23 cellular contexts compared by ENCODE assay signal in the genomic region with DNA sequence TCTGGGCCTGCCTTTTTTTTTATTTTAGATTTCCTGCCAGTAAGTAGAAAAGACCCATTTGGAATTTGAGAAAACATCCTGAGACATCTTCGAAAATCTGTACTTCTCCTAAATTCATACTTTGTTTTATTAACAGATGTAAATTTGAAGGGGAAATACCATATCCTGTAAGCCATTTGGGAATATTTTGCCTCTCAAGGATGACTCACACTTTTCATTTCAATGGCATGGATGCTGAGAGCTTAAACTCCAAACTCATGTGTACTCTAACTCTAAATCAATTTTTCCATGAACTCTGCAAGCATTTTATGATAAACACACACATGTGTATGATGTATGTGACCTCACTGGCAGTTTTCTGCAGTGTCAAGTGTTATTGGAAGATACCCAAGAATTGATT.
DNase-seq lines count a peak whose midpoint lies in the region; ATAC-seq and TF ChIP-seq lines count a peak whose summit lies in the region.
"Had no signal": no experiment of that assay in that cellular context is flagged by ENCODE, and none has a peak within 500 bp of the region (broad histone marks: within the 10 kb centered on the region; RNA-seq: fewer than 3 reads in every experiment).

No MANE protein-coding gene starts in this region.

- H3K27me3 Mint-ChIP-seq in activated CD8-positive, alpha-beta memory T cell treated with anti-CD3 and anti-CD28 coated beads, Interleukin-2, amount 10 ng/mL, durations not matched to agents 7 days and 5 days: no peaks in the 10 kb centered on the region
- H3K27me3 Mint-ChIP-seq: activated naive CD8-positive, alpha-beta T cell had no signal

- no peaks in the 10 kb centered on the region for H3K4me1 Mint-ChIP-seq in activated CD8-positive, alpha-beta memory T cell treated with anti-CD3 and anti-CD28 coated beads, Interleukin-2, amount 10 ng/mL, durations not matched to agents 7 days and 5 days
- H3K4me1 Mint-ChIP-seq: CD14-positive monocyte had no signal

- H2AFZ ChIP-seq in ACC112 (ENCODE audit: low read length, unreplicated experiment) (no peak overlapping the region), GM23248 (no peak overlapping the region)

- no peaks in the 10 kb centered on the region for H3K27me3 ChIP-seq in ACC112 (ENCODE audit: insufficient read depth, low read length)
- no peaks in the 10 kb centered on the region for H3K27me3 ChIP-seq in GM23248 (replicated peaks; ENCODE audit: insufficient read depth)
- H3K27me3 ChIP-seq in adipocyte (replicated peaks; ENCODE audit: control insufficient read depth, insufficient read depth, low read length): no peaks in the 10 kb centered on the region
- H3K27me3 ChIP-seq: foreskin keratinocyte, right lobe of liver had no signal

- H3K9me3 ChIP-seq in GM23248 (ENCODE audit: low read depth) (no peaks in the 10 kb centered on the region), adipocyte (ENCODE audit: control insufficient read depth, low read length) (no peaks in the 10 kb centered on the region)
- H3K9me3 ChIP-seq: left ventricle myocardium inferior, right lobe of liver had no signal

- H3K79me2 ChIP-seq in ACC112 (ENCODE audit: control insufficient read depth, insufficient read depth, low read length, unreplicated experiment) (no peaks in the 10 kb centered on the region), GM23248 (ENCODE audit: insufficient read depth) (no peaks in the 10 kb centered on the region)

- H3K9ac ChIP-seq in GM23248: no peak overlapping the region
- no peak overlapping the region for H3K9ac ChIP-seq in adipocyte (ENCODE audit: low read length)

- no peak for ATAC-seq in activated CD8-positive, alpha-beta memory T cell treated with anti-CD3 and anti-CD28 coated beads, Interleukin-2, amount 10 ng/mL, durations not matched to agents 7 days and 5 days
- ATAC-seq: foreskin keratinocyte, right lobe of liver had no signal

- no peak overlapping the region for H3K4me3 Mint-ChIP-seq in activated CD8-positive, alpha-beta memory T cell treated with anti-CD3 and anti-CD28 coated beads, Interleukin-2, amount 10 ng/mL, durations not matched to agents 7 days and 5 days
- H3K4me3 Mint-ChIP-seq: activated naive CD8-positive, alpha-beta T cell; CD14-positive monocyte; endodermal cell; neural crest cell had no signal

- 4 to 13% methylated on average over 1 of the region's 1 CpG for WGBS in GM23248 (ENCODE audit: low coverage in 1 of 2, low lambda C conversion rate in 2 of 2, missing lambda C conversion rate in 2 of 2), 2 experiments

- CTCF ChIA-PET in activated CD8-positive, alpha-beta memory T cell treated with anti-CD3 and anti-CD28 coated beads, Interleukin-2, amount 10 ng/mL, durations not matched to agents 7 days and 5 days (lab: Charles Lee): no interaction called here

- no peaks in the 10 kb centered on the region for H3K36me3 Mint-ChIP-seq in activated CD8-positive, alpha-beta memory T cell treated with anti-CD3 and anti-CD28 coated beads, Interleukin-2, amount 10 ng/mL, durations not matched to agents 7 days and 5 days
- H3K36me3 Mint-ChIP-seq: activated naive CD8-positive, alpha-beta T cell; CD14-positive monocyte had no signal

- in situ Hi-C loops in GM23248 (cut with MboI): no loop called here

- H3K9me2 ChIP-seq in GM23248 (ENCODE audit: insufficient read depth): no peaks in the 10 kb centered on the region; the same call in 1 of the 2 replicates

- TF ChIP-seq CTCF in foreskin fibroblast (IDR thresholded peaks at IDR 0.05; ENCODE audit: low read depth, low read length): no peak

- DNase-seq in GM23248 (peak; percentile 51), adipocyte (ENCODE audit: low read depth) (peak; percentile 62), foreskin fibroblast (peak; percentile 14 to 61), COR-L47 (lab: John Stamatoyannopoulos, UW) (no peak), amygdala (lab: John Stamatoyannopoulos, UW) (no peak), ecto neural progenitor cell (ENCODE audit: low spot score) (no peak)
- DNase-seq in activated CD8-positive, alpha-beta memory T cell treated with anti-CD3 and anti-CD28 coated beads, Interleukin-2, amount 10 ng/mL, durations not matched to agents 7 days and 5 days: no peak
- DNase-seq: ACHN; activated CD4-positive, alpha-beta T cell treated with anti-CD3 and anti-CD28 coated beads for 48 hours; endodermal cell; foreskin keratinocyte; GOT3; hippocampal formation; left ventricle myocardium inferior; NCI-H524; posterior cingulate gyrus; right lobe of liver; RPMI8226; T-helper 2 cell had no signal

- peak overlapping the region; percentile 24; the same call in 1 of the 2 replicates for H3K27ac ChIP-seq in ACC112 (ENCODE audit: low read depth, low read length)
- H3K27ac ChIP-seq in GM23248: no peak overlapping the region
- H3K27ac ChIP-seq: foreskin keratinocyte, left ventricle myocardium inferior, right lobe of liver had no signal

- peaks cover 22% of the 10 kb centered on the region for H3K4me1 ChIP-seq in ACC112 (ENCODE audit: control insufficient read depth, insufficient read depth, low read length, unreplicated experiment)
- H3K4me1 ChIP-seq in GM23248 (ENCODE audit: insufficient read depth): peaks cover 13% of the 10 kb centered on the region; the same call in 1 of the 2 replicates
- H3K4me1 ChIP-seq in adipocyte (ENCODE audit: control insufficient read depth, insufficient read depth, low read length): peaks cover 16% of the 10 kb centered on the region
- H3K4me1 ChIP-seq: foreskin keratinocyte, left ventricle myocardium inferior, right lobe of liver had no signal

- no peaks in the 10 kb centered on the region for H4K20me1 ChIP-seq in GM23248 (ENCODE audit: insufficient read depth)

- H3K4me3 ChIP-seq in ACC112 (ENCODE audit: low read depth, low read length) (no peak overlapping the region; the same call in 1 of the 2 replicates), GM23248 (no peak overlapping the region), adipocyte (ENCODE audit: low read length) (no peak overlapping the region), foreskin fibroblast (ENCODE audit: low read depth in 1 of 2, low read length in 2 of 2) (no peak overlapping the region)
- H3K4me3 ChIP-seq: left ventricle myocardium inferior, right lobe of liver had no signal

- H3K9me3 Mint-ChIP-seq in activated CD8-positive, alpha-beta memory T cell treated with anti-CD3 and anti-CD28 coated beads, Interleukin-2, amount 10 ng/mL, durations not matched to agents 7 days and 5 days (ENCODE audit: low read depth): peaks cover 2% of the 10 kb centered on the region
- H3K9me3 Mint-ChIP-seq: CD14-positive monocyte, endodermal cell, neural crest cell had no signal

- H3K36me3 ChIP-seq in ACC112 (ENCODE audit: insufficient read depth, low read length) (no peaks in the 10 kb centered on the region), GM23248 (ENCODE audit: low read depth) (no peaks in the 10 kb centered on the region), adipocyte (ENCODE audit: control insufficient read depth, insufficient read depth, low read length, severe bottlenecking) (no peaks in the 10 kb centered on the region)
- H3K36me3 ChIP-seq: left ventricle myocardium inferior, right lobe of liver had no signal

- no peak overlapping the region for H3K27ac Mint-ChIP-seq in activated CD8-positive, alpha-beta memory T cell treated with anti-CD3 and anti-CD28 coated beads, Interleukin-2, amount 10 ng/mL, durations not matched to agents 7 days and 5 days
- H3K27ac Mint-ChIP-seq: activated naive CD8-positive, alpha-beta T cell; CD14-positive monocyte; endodermal cell had no signal

- no peak overlapping the region for H3K4me2 ChIP-seq in GM23248 (ENCODE audit: unreplicated experiment)

- H3F3A ChIP-seq in GM23248 (ENCODE audit: insufficient read depth): no peaks in the 10 kb centered on the region

Comparison
In these comparisons a context has a peak if more than half of its experiments do, and no peak if none do; other contexts are left out.
1. DNase-seq: peak in GM23248 (single experiment), adipocyte (single experiment) and foreskin fibroblast (2 of 2); none in COR-L47 (single experiment), activated CD8-positive, alpha-beta memory T cell treated with anti-CD3 and anti-CD28 coated beads, Interleukin-2, amount 10 ng/mL, durations not matched to agents 7 days and 5 days (single experiment), amygdala (0 of 56) and ecto neural progenitor cell (single experiment).